Comparison of ENCODE assay signal across 18 cellular contexts in the genomic region with DNA sequence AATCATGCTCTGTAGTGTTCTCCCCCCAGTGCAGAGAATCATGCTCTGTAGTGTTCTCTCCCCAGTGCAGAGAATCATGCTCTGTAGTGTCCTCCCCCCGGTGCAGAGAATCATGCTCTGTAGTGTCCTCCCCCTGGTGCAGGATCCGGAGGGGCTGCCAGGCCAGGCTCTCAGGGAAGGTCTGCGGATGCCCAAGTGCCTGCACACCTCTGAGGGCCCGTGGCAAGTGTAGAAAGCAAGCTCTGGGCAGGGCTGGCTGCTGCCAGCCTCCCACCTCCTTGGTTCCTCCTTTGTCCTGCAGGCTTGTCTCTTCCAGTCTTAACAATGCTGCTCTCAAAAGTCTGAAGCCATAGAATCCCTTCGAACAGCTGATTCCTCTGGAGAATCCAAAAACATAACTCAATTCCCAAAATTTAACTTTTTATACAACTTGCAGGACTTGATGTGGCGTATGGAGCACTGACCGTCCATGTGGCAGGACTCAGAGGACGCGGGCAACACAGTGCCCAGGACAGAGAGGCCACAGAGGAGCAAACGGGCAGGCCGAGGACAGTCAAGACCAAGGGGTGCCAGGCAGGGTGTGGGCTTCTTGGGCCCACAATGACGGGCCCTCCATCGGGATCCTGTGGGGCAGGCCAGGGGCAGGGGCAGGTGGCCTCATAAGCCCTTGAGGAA. TPM values are rescaled to one million over a fixed set of nuclear protein-coding genes. Genes with fewer than 3 reads are reported as not detected.
DNase-seq lines count a peak whose midpoint lies in the region; ATAC-seq, FAIRE-seq and TF ChIP-seq lines count a peak whose summit lies in the region.
"Had no signal": no experiment of that assay in that cellular context is flagged by ENCODE, and none has a peak within 500 bp of the region (broad histone marks: within the 10 kb centered on the region; RNA-seq: fewer than 3 reads in every experiment).

No MANE protein-coding gene starts in this region.

- H3K79me2 ChIP-seq in neural progenitor cell (ENCODE audit: low read depth): no peaks in the 10 kb centered on the region

- H3K27me3 Mint-ChIP-seq in neural progenitor cell (ENCODE audit: insufficient read depth, low read depth): peaks cover 13% of the 10 kb centered on the region

- H3K4me1 ChIP-seq in heart left ventricle (peaks cover 0 to 3% (median 0%) of the 10 kb centered on the region in 12 donors), right atrium auricular region (peaks cover 0 to 4% of the 10 kb centered on the region in 2 donors), kidney (ENCODE audit: control insufficient read depth in 1 of 2, insufficient read depth in 1 of 2, low read depth in 1 of 2, low read length in 2 of 2) (no peaks in the 10 kb centered on the region), neural progenitor cell (peaks cover 16% of the 10 kb centered on the region), spleen (peaks cover 0 to 5% (median 3%) of the 10 kb centered on the region in 6 donors)

- H3K27me3 ChIP-seq in heart left ventricle (peaks cover 0 to 46% (median 11%) of the 10 kb centered on the region in 9 donors), right atrium auricular region (no peaks in the 10 kb centered on the region), neural progenitor cell (peaks cover 66% of the 10 kb centered on the region), spleen (replicated peaks in 1 of 7) (peaks cover 0 to 73% (median 9%) of the 10 kb centered on the region in 7 donors)

- peak overlapping the region; percentile 17 for H3K27ac Mint-ChIP-seq in neural progenitor cell
- H3K27ac Mint-ChIP-seq: CD14-positive monocyte; CD8-positive, alpha-beta T cell had no signal

- H3K9me3 Mint-ChIP-seq in neural progenitor cell: peaks cover 6% of the 10 kb centered on the region
- H3K9me3 Mint-ChIP-seq: CD8-positive, alpha-beta T cell had no signal

- H3F3A ChIP-seq in neural progenitor cell (ENCODE audit: low read depth): peaks cover 8% of the 10 kb centered on the region

- TF ChIP-seq POLR2A in heart left ventricle (IDR thresholded peaks at IDR 0.05) (no peak), spleen (IDR thresholded peaks at IDR 0.05) (no peak)

- 87 to 93% (median 89%) methylated on average over 10 to 13 of the region's 13 CpGs for WGBS in heart left ventricle, 4 donors
- 87 to 91% (median 89%) methylated on average over 9 to 13 of the region's 13 CpGs for WGBS in spleen, 5 donors

- H3K9me3 ChIP-seq in heart left ventricle: peaks cover 0 to 12% (median 0%) of the 10 kb centered on the region in 12 donors
- no peaks in the 10 kb centered on the region for H3K9me3 ChIP-seq in right atrium auricular region
- peaks cover 0 to 2% of the 10 kb centered on the region in 2 donors for H3K9me3 ChIP-seq in kidney (ENCODE audit: control insufficient read depth in 1 of 2, low read length in 2 of 2)
- no peaks in the 10 kb centered on the region for H3K9me3 ChIP-seq in neural progenitor cell (ENCODE audit: low read depth)
- peaks cover 0 to 9% (median 0%) of the 10 kb centered on the region in 8 donors for H3K9me3 ChIP-seq in spleen
- H3K9me3 ChIP-seq: BE2C had no signal

- no peak for FAIRE-seq in kidney (lab: Jason Lieb, UNC)
- FAIRE-seq: A204.1, D721Med, H54 had no signal

- no peak for ATAC-seq in heart left ventricle
- ATAC-seq: CD8-positive, alpha-beta T cell; HCT116 had no signal

- DNase-seq in heart left ventricle: peak in 3 of 5 donors; percentile 3 to 33 (median 10)
- no peak for DNase-seq in right atrium auricular region (ENCODE audit: low spot score)
- peak; percentile 39 for DNase-seq in kidney
- DNase-seq in neural progenitor cell (ENCODE audit: low spot score): no peak
- peak; percentile 40 for DNase-seq in spleen
- no peak for DNase-seq in H4 (ENCODE audit: low spot score)
- DNase-seq in 8988T: no peak
- no peak for DNase-seq in activated CD4-positive, alpha-beta T cell treated with anti-CD3 and anti-CD28 coated beads for 48 hours
- DNase-seq: BE2C, COR-L47, GF-D8, IMR-90 had no signal

- H3K4me3 Mint-ChIP-seq in neural progenitor cell: no peak overlapping the region
- H3K4me3 Mint-ChIP-seq: CD14-positive monocyte; CD8-positive, alpha-beta T cell had no signal

- H3K9ac ChIP-seq in kidney (ENCODE audit: low read length in 2 of 2): no peak overlapping the region
- no peak overlapping the region for H3K9ac ChIP-seq in neural progenitor cell

- TF ChIP-seq CTCF in heart left ventricle (IDR thresholded peaks at IDR 0.05) (no peak), right atrium auricular region (IDR thresholded peaks at IDR 0.05) (no peak), kidney (IDR thresholded peaks at IDR 0.05; ENCODE audit: borderline replicate concordance, extremely low read depth, insufficient read depth) (no peak), neural progenitor cell (IDR thresholded peaks at IDR 0.05) (no peak), spleen (IDR thresholded peaks at IDR 0.05 in 8 of 11, conservative IDR thresholded peaks at IDR 0.05 in 3 of 11) (no peak)

- H3K36me3 Mint-ChIP-seq in neural progenitor cell: no peaks in the 10 kb centered on the region
- H3K36me3 Mint-ChIP-seq: CD14-positive monocyte; CD8-positive, alpha-beta T cell had no signal

- no peak overlapping the region for H2AFZ ChIP-seq in neural progenitor cell (replicated peaks)

- H3K36me3 ChIP-seq in heart left ventricle (no peaks in the 10 kb centered on the region), right atrium auricular region (no peaks in the 10 kb centered on the region), kidney (ENCODE audit: control insufficient read depth in 1 of 2, insufficient read depth in 2 of 2, low read length in 2 of 2) (no peaks in the 10 kb centered on the region), neural progenitor cell (no peaks in the 10 kb centered on the region), spleen (no peaks in the 10 kb centered on the region)
- H3K36me3 ChIP-seq: BE2C had no signal

- no peak overlapping the region for H3K4me2 ChIP-seq in neural progenitor cell

- H3K27ac ChIP-seq in heart left ventricle (no peak overlapping the region), right atrium auricular region (no peak overlapping the region), kidney (ENCODE audit: low read depth in 2 of 2, low read length in 2 of 2) (no peak overlapping the region), neural progenitor cell (no peak overlapping the region), spleen (no peak overlapping the region)

- intact Hi-C loops in heart left ventricle (cut with DNase I) (loop anchor here in 3 of 10 donors (10.0 kb wide), 3 partner anchors 123 to 333 kb away; a partner anchor contains a TSS), kidney (cut with DNase I) (loop anchor here (10.0 kb wide), 1 partner anchor 123 kb away; no protein-coding TSS in a partner anchor), spleen (cut with DNase I; ENCODE audit: low total_unique reads) (no loop called here)

- H3K4me3 ChIP-seq in heart left ventricle (no peak overlapping the region), right atrium auricular region (no peak overlapping the region), kidney (ENCODE audit: low read length in 2 of 2) (no peak overlapping the region), neural progenitor cell (no peak overlapping the region), spleen (no peak overlapping the region)

- peaks cover 18% of the 10 kb centered on the region for H4K20me1 ChIP-seq in neural progenitor cell (ENCODE audit: low read depth)

- H3K4me1 Mint-ChIP-seq in neural progenitor cell: peaks cover 13% of the 10 kb centered on the region
- H3K4me1 Mint-ChIP-seq: CD14-positive monocyte had no signal

RNA-seq across cellular contexts. Expression of a gene that starts 44.6 kb away (rescaled TPM):
- not detected for total RNA-seq in heart left ventricle
- polyA plus RNA-seq in heart left ventricle: not detected
- total RNA-seq in right atrium auricular region: not detected
- total RNA-seq in kidney: not detected
- polyA plus RNA-seq in kidney (ENCODE audit: insufficient read depth, low read depth, low replicate concordance): not detected
- total RNA-seq in neural progenitor cell (ENCODE audit: low replicate concordance): 0.22 TPM in 1 of 2 replicates, not detected in the other
- total RNA-seq in spleen: not detected
- not detected for polyA plus RNA-seq in spleen
- not detected in 2 replicates for total RNA-seq in H4 (2014; rRNA removed; shearing (Covaris generic))
- total RNA-seq: IMR-90 had no signal
- polyA plus RNA-seq: CD14-positive monocyte, IMR-90 had no signal

Comparison
In these comparisons a context has a peak if more than half of its experiments do, and no peak if none do; other contexts are left out.
1. DNase-seq: peak in heart left ventricle (3 of 5), kidney (single experiment) and spleen (single experiment); none in right atrium auricular region (single experiment), neural progenitor cell (single experiment), H4 (single experiment), 8988T (single experiment) and activated CD4-positive, alpha-beta T cell treated with anti-CD3 and anti-CD28 coated beads for 48 hours (single experiment).